ENCODE assay signal across 30 cellular contexts in genomic region chr13:32051156-32051555, GRCh38.
"Had no signal": no experiment of that assay in that cellular context is flagged by ENCODE, and none has a peak within 500 bp of the region (broad histone marks: within the 10 kb centered on the region; RNA-seq: fewer than 3 reads in every experiment).

No MANE protein-coding gene starts in this region.

- ATAC-seq: activated naive CD8-positive, alpha-beta T cell treated with anti-CD3 and anti-CD28 coated beads, Interleukin-2, amount 50 U/mL, for 24 hours; activated T-cell treated with anti-CD3 and anti-CD28 coated beads, Interleukin-2, amount 50 U/mL, for 72 hours; body of pancreas; gastroesophageal sphincter; WTC11 had no signal

- H3K27me3 Mint-ChIP-seq: activated CD4-positive, alpha-beta T cell treated with anti-CD3 and anti-CD28 coated beads, Interleukin-2, amount 10 ng/mL, durations not matched to agents 7 days and 5 days; activated naive CD8-positive, alpha-beta T cell treated with anti-CD3 and anti-CD28 coated beads for 36 hours had no signal

- H3K27me3 ChIP-seq: adrenal gland, body of pancreas, esophagus squamous epithelium, gastroesophageal sphincter had no signal

- H3K9me3 Mint-ChIP-seq: activated CD4-positive, alpha-beta memory T cell treated with anti-CD3 and anti-CD28 coated beads, Interleukin-2, amount 10 ng/mL, durations not matched to agents 7 days and 5 days; activated CD4-positive, alpha-beta T cell treated with anti-CD3 and anti-CD28 coated beads, Interleukin-2, amount 10 ng/mL, durations not matched to agents 7 days and 5 days; activated naive CD4-positive, alpha-beta T cell treated with anti-CD3 and anti-CD28 coated beads, Interleukin-2, amount 50 U/mL, for 24 hours; activated naive CD8-positive, alpha-beta T cell treated with anti-CD3 and anti-CD28 coated beads for 36 hours; activated naive CD8-positive, alpha-beta T cell treated with anti-CD3 and anti-CD28 coated beads, Interleukin-2, amount 50 U/mL, for 24 hours; activated T-cell treated with anti-CD3 and anti-CD28 coated beads, Interleukin-2, amount 50 U/mL, for 24 hours; WTC11 had no signal

- H3K27ac ChIP-seq: adrenal gland, body of pancreas, epithelial cell of prostate, esophagus squamous epithelium, gastroesophageal sphincter, VCaP had no signal

- DNase-seq: activated CD4-positive, alpha-beta memory T cell treated with anti-CD3 and anti-CD28 coated beads, Interleukin-2, amount 10 ng/mL, durations not matched to agents 7 days and 5 days; activated CD4-positive, alpha-beta T cell treated with anti-CD3 and anti-CD28 coated beads for 1 hour; activated CD4-positive, alpha-beta T cell treated with anti-CD3 and anti-CD28 coated beads for 4 hours; activated CD4-positive, alpha-beta T cell treated with anti-CD3 and anti-CD28 coated beads, Interleukin-2, amount 10 ng/mL, durations not matched to agents 7 days and 5 days; activated CD4-positive, alpha-beta T cell treated with anti-CD3 and anti-CD28 coated beads, Interleukin-2, amount 50 U/mL, for 4 hours; activated CD8-positive, alpha-beta memory T cell treated with anti-CD3 and anti-CD28 coated beads, Interleukin-2, amount 50 U/mL, for 48 hours; activated effector memory CD4-positive, alpha-beta T cell treated with Interleukin-2 at 50 U/mL for 16 hours; activated gamma-delta T cell treated with Interleukin-2 at 50 U/mL for 16 hours; activated naive CD4-positive, alpha-beta T cell treated with Interleukin-2 at 50 U/mL for 16 hours; activated naive CD8-positive, alpha-beta T cell treated with anti-CD3 and anti-CD28 coated beads for 36 hours; activated naive CD8-positive, alpha-beta T cell treated with anti-CD3 and anti-CD28 coated beads, Interleukin-2, amount 50 U/mL, for 24 hours; activated T-cell treated with anti-CD3 and anti-CD28 coated beads for 4 hours; activated T-cell treated with anti-CD3 and anti-CD28 coated beads, Interleukin-2, amount 50 U/mL, for 24 hours; activated T-cell treated with anti-CD3 and anti-CD28 coated beads, Interleukin-2, amount 50 U/mL, for 72 hours; adrenal gland; amygdala; aorta; body of pancreas; caudate nucleus; cortex of kidney; effector CD8-positive, alpha-beta T cell; esophagus squamous epithelium; foreskin melanocyte; head of caudate nucleus; T-helper 2 cell had no signal

- H3K4me3 ChIP-seq: adrenal gland, body of pancreas, esophagus squamous epithelium, gastroesophageal sphincter had no signal

- H3K9me3 ChIP-seq: adrenal gland, body of pancreas, esophagus squamous epithelium, gastroesophageal sphincter had no signal

- H3K27ac Mint-ChIP-seq: activated CD4-positive, alpha-beta memory T cell treated with anti-CD3 and anti-CD28 coated beads, Interleukin-2, amount 10 ng/mL, durations not matched to agents 7 days and 5 days; activated CD4-positive, alpha-beta T cell treated with anti-CD3 and anti-CD28 coated beads, Interleukin-2, amount 10 ng/mL, durations not matched to agents 7 days and 5 days; activated naive CD4-positive, alpha-beta T cell treated with anti-CD3 and anti-CD28 coated beads, Interleukin-2, amount 50 U/mL, for 24 hours; activated naive CD8-positive, alpha-beta T cell treated with anti-CD3 and anti-CD28 coated beads for 36 hours; activated naive CD8-positive, alpha-beta T cell treated with anti-CD3 and anti-CD28 coated beads, Interleukin-2, amount 50 U/mL, for 24 hours; activated T-cell treated with anti-CD3 and anti-CD28 coated beads, Interleukin-2, amount 50 U/mL, for 24 hours; activated T-cell treated with anti-CD3 and anti-CD28 coated beads, Interleukin-2, amount 50 U/mL, for 72 hours; WTC11 had no signal

- H3K4me3 Mint-ChIP-seq: activated CD4-positive, alpha-beta memory T cell treated with anti-CD3 and anti-CD28 coated beads, Interleukin-2, amount 10 ng/mL, durations not matched to agents 7 days and 5 days; activated CD4-positive, alpha-beta T cell treated with anti-CD3 and anti-CD28 coated beads, Interleukin-2, amount 10 ng/mL, durations not matched to agents 7 days and 5 days; activated naive CD4-positive, alpha-beta T cell treated with anti-CD3 and anti-CD28 coated beads, Interleukin-2, amount 50 U/mL, for 24 hours; activated naive CD8-positive, alpha-beta T cell treated with anti-CD3 and anti-CD28 coated beads for 36 hours; activated naive CD8-positive, alpha-beta T cell treated with anti-CD3 and anti-CD28 coated beads, Interleukin-2, amount 50 U/mL, for 24 hours; activated T-cell treated with anti-CD3 and anti-CD28 coated beads, Interleukin-2, amount 50 U/mL, for 24 hours; activated T-cell treated with anti-CD3 and anti-CD28 coated beads, Interleukin-2, amount 50 U/mL, for 72 hours; WTC11 had no signal

- H3K36me3 Mint-ChIP-seq: activated naive CD4-positive, alpha-beta T cell treated with anti-CD3 and anti-CD28 coated beads, Interleukin-2, amount 50 U/mL, for 24 hours; activated naive CD8-positive, alpha-beta T cell treated with anti-CD3 and anti-CD28 coated beads for 36 hours; WTC11 had no signal

- H3K36me3 ChIP-seq: adrenal gland, esophagus squamous epithelium, gastroesophageal sphincter had no signal
